In the genomic region with DNA sequence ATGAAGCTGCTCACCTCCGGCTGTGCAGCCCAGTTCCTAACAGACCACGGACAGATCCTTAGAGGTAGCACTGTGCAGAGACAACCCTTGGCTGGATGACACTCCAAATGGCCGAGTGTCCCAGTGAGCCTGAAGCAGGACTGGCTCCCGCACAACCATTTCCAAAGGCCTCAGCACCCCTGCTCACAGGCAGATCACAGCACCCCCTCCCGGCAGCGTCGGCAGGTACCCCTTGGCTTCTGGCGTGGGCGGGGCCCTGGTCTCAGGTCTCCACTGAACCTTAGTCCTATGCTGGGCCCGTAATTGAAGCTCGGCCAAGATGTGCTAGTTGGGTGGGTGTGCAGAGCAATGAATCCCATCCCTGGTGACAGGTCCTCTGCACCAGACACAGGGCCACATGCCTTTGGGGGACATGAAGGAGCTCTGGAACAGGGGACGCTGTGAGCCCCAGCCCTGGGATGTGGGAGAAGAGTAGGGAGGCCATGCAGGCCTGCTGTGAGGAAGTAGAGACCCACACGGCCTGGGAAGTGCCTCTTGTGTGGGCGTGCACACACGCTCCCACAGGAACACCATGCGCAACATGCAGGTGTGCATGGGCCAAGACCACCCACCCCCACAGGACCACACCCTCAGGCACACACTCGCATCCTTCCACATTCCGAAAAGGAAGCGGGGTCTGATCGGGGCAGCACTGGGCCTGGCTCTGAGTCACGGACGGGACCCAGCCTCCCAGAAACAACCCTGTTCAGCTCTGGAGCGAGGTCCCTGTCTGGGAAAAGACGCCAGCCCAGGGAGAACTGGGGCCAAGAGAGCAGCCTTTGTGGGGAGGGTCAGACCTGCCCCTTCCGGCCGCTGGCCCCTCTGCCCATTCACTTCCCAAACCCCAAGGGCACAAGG, we compare ENCODE assay signal across 8 cellular contexts.
A peak's percentile ranks its signal among the peaks of the same experiment; 100 is the strongest.
DNase-seq lines count a peak whose midpoint lies in the region; ATAC-seq lines count a peak whose summit lies in the region.

No MANE protein-coding gene starts in this region.

- H3K4me3 ChIP-seq in effector memory CD4-positive, alpha-beta T cell (ENCODE audit: insufficient read depth, low read depth, low read length, poor library complexity, severe bottlenecking) = peak overlapping the region; percentile 88

- DNase-seq in activated CD4-positive, alpha-beta T cell treated with anti-CD3 and anti-CD28 coated beads for 24 hours (ENCODE audit: low read depth in 2 of 2) = peak; percentile 68 to 82
- DNase-seq in effector memory CD4-positive, alpha-beta T cell = peak in 2 of 3 donors; percentile 60 to 61
- peak; percentile 73 for DNase-seq in stimulated activated CD8-positive, alpha-beta memory T cell treated with anti-CD3 and anti-CD28 coated beads, Interleukin-4, amount 100 ng/mL, for 24 hours (ENCODE audit: low read depth)
- no peak for DNase-seq in putamen (ENCODE audit: low spot score)
- DNase-seq in NCI-H2227 (lab: John Stamatoyannopoulos, UW; ENCODE audit: unreplicated experiment) = no peak
- DNase-seq in NCI-H446 (lab: John Stamatoyannopoulos, UW) = no peak

- peak overlapping the region; percentile 100 for H3K27ac ChIP-seq in effector memory CD4-positive, alpha-beta T cell (ENCODE audit: insufficient read depth, low read length, poor library complexity, severe bottlenecking)

- ATAC-seq in GM19351 (IDR thresholded peaks at IDR 0.05; ENCODE audit: unreplicated experiment) (peak; percentile 23), HG03469 (IDR thresholded peaks at IDR 0.05; ENCODE audit: unreplicated experiment) (no peak)

- H3K27me3 ChIP-seq in effector memory CD4-positive, alpha-beta T cell (replicated peaks; ENCODE audit: control insufficient read depth, insufficient read depth, low read length, poor library complexity, severe bottlenecking) = no peaks in the 10 kb centered on the region

- no peaks in the 10 kb centered on the region for H3K9me3 ChIP-seq in effector memory CD4-positive, alpha-beta T cell (ENCODE audit: control insufficient read depth, low read length)

- H3K4me1 ChIP-seq in effector memory CD4-positive, alpha-beta T cell (ENCODE audit: control insufficient read depth, insufficient read depth, low read length, poor library complexity, severe bottlenecking) = peaks cover 39% of the 10 kb centered on the region

- H3K36me3 ChIP-seq in effector memory CD4-positive, alpha-beta T cell (ENCODE audit: control insufficient read depth, insufficient read depth, low read length) = peaks cover 12% of the 10 kb centered on the region

Comparison
In these comparisons a context has a peak if more than half of its experiments do, and no peak if none do; other contexts are left out.
1. DNase-seq: peak in activated CD4-positive, alpha-beta T cell treated with anti-CD3 and anti-CD28 coated beads for 24 hours (2 of 2), effector memory CD4-positive, alpha-beta T cell (2 of 3) and stimulated activated CD8-positive, alpha-beta memory T cell treated with anti-CD3 and anti-CD28 coated beads, Interleukin-4, amount 100 ng/mL, for 24 hours (single experiment); none in putamen (single experiment), NCI-H2227 (single experiment) and NCI-H446 (0 of 2).